In the genomic region with DNA sequence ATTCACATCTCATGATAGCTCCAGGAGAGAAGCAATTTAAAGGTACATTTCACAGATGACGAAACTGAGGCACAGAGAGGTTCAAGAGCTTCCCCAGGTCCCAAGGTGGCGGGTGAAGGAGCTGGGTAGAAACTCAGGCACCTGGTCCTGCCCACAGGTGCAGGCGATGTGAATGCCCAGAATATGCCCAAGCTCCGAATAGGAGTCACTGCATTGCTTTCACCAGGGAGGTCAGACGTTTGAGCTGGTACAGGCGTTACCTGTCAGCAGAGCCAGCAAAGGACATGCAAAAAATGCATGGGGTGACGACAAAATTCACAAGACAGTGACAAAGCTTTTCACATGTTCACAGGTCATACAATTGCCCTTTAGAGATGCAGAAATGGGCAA, we compare ENCODE assay signal across 25 cellular contexts.
DNase-seq lines count a peak whose midpoint lies in the region; TF ChIP-seq lines count a peak whose summit lies in the region.
"Had no signal": no experiment of that assay in that cellular context is flagged by ENCODE, and none has a peak within 500 bp of the region (broad histone marks: within the 10 kb centered on the region; RNA-seq: fewer than 3 reads in every experiment).

No MANE protein-coding gene starts in this region.

- no peak overlapping the region for H3K4me3 ChIP-seq in mammary epithelial cell (replicated peaks in 1 of 3; ENCODE audit: insufficient read depth in 1 of 3, low read depth in 2 of 3, low read length in 3 of 3)
- H3K4me3 ChIP-seq in ectodermal cell (ENCODE audit: insufficient read depth, low read depth, low read length): no peak overlapping the region
- no peak overlapping the region for H3K4me3 ChIP-seq in sigmoid colon
- no peak overlapping the region for H3K4me3 ChIP-seq in vagina
- H3K4me3 ChIP-seq: GM12878 had no signal

- BruUV-seq in MCF 10A (replicated peaks; lab: Mats Ljungman, UMichigan) (no TSS peak), mammary epithelial cell (replicated peaks; lab: Mats Ljungman, UMichigan) (no TSS peak)

- no peak overlapping the region for H3K27ac ChIP-seq in mammary epithelial cell (ENCODE audit: insufficient read depth, low read depth, low read length)
- peak overlapping the region; percentile 8 for H3K27ac ChIP-seq in ectodermal cell (ENCODE audit: insufficient read depth, low read depth, low read length, poor library complexity, severe bottlenecking)
- peak overlapping the region; percentile 74 to 82 (median 78) for H3K27ac ChIP-seq in sigmoid colon
- H3K27ac ChIP-seq in vagina: peak overlapping the region; percentile 84

- no peak for TF ChIP-seq EP300 in sigmoid colon (IDR thresholded peaks at IDR 0.05)

- in situ Hi-C loops in mammary epithelial cell (cut with MboI; ENCODE audit: low sequenced_read_pairs in 2 of 2): no loop called here

- peaks cover 2% of the 10 kb centered on the region for H3K4me1 Mint-ChIP-seq in MCF 10A (ENCODE audit: insufficient read depth, unreplicated experiment)

- H3K27me3 ChIP-seq in mammary epithelial cell (ENCODE audit: insufficient read depth, low read length) (no peaks in the 10 kb centered on the region), ectodermal cell (ENCODE audit: control insufficient read depth, insufficient read depth, low read length, poor library complexity, severe bottlenecking) (no peaks in the 10 kb centered on the region), sigmoid colon (no peaks in the 10 kb centered on the region), vagina (no peaks in the 10 kb centered on the region)
- H3K27me3 ChIP-seq: neutrophil had no signal

- no peak overlapping the region for H2AFZ ChIP-seq in mammary epithelial cell (ENCODE audit: low read depth, low read length)

- H3K9me3 ChIP-seq in mammary epithelial cell (replicated peaks; ENCODE audit: insufficient read depth, low read length) (no peaks in the 10 kb centered on the region), ectodermal cell (ENCODE audit: control insufficient read depth, low read length) (no peaks in the 10 kb centered on the region), sigmoid colon (no peaks in the 10 kb centered on the region), vagina (no peaks in the 10 kb centered on the region)
- H3K9me3 ChIP-seq: neutrophil had no signal

- no peak overlapping the region for H3K9ac ChIP-seq in mammary epithelial cell (ENCODE audit: insufficient read depth, low read length)

- H3K27ac Mint-ChIP-seq in MCF 10A (ENCODE audit: low read depth, unreplicated experiment): peak overlapping the region; percentile 32

- POLR2A ChIA-PET in MCF 10A (lab: Yijun Ruan, JAX): interaction anchor here (0.9 kb wide), 1 partner anchor 17 kb away, joined by 3 read pairs; no protein-coding TSS in a partner anchor

- intact Hi-C loops in MCF 10A (cut with micrococcal nuclease): no loop called here
- intact Hi-C loops in mammary epithelial cell (cut with micrococcal nuclease): no loop called here
- intact Hi-C loops in sigmoid colon (cut with DNase I): no loop called here
- intact Hi-C loops in vagina (cut with DNase I): no loop called here

- TF ChIP-seq CTCF in MCF 10A (IDR thresholded peaks at IDR 0.05; ENCODE audit: unreplicated experiment) (no peak), mammary epithelial cell (conservative IDR thresholded peaks at IDR 0.05 in 1 of 2, IDR thresholded peaks at IDR 0.05 in 1 of 2; ENCODE audit: extremely low read depth in 1 of 2, insufficient read depth in 1 of 2, low read depth in 1 of 2, low read length in 2 of 2) (no peak), sigmoid colon (IDR thresholded peaks at IDR 0.05) (no peak), vagina (IDR thresholded peaks at IDR 0.05) (no peak)

- dilution Hi-C loops in mammary epithelial cell (cut with HindIII; ENCODE audit: low sequenced_read_pairs): no loop called here

- no peaks in the 10 kb centered on the region for H3K9me3 Mint-ChIP-seq in MCF 10A (ENCODE audit: unreplicated experiment)

- no peak overlapping the region for H3K4me3 Mint-ChIP-seq in MCF 10A (ENCODE audit: unreplicated experiment)
- H3K4me3 Mint-ChIP-seq: effector memory CD8-positive, alpha-beta T cell had no signal

- H3K36me3 ChIP-seq in mammary epithelial cell (ENCODE audit: insufficient read depth, low read length) (no peaks in the 10 kb centered on the region), ectodermal cell (ENCODE audit: control insufficient read depth, insufficient read depth, low read length) (peaks cover 13% of the 10 kb centered on the region), sigmoid colon (peaks cover 31 to 85% (median 39%) of the 10 kb centered on the region in 4 donors), vagina (peaks cover 0 to 31% of the 10 kb centered on the region in 2 donors)

- no peak overlapping the region for H3K4me2 ChIP-seq in mammary epithelial cell (ENCODE audit: insufficient read depth, low read depth, low read length)

- H3K4me1 ChIP-seq in mammary epithelial cell (ENCODE audit: insufficient read depth, low read length): no peaks in the 10 kb centered on the region
- H3K4me1 ChIP-seq in ectodermal cell (ENCODE audit: control insufficient read depth, insufficient read depth, low read length): no peaks in the 10 kb centered on the region
- peaks cover 0 to 36% (median 29%) of the 10 kb centered on the region in 4 donors for H3K4me1 ChIP-seq in sigmoid colon
- peaks cover 28% of the 10 kb centered on the region for H3K4me1 ChIP-seq in vagina

- no peaks in the 10 kb centered on the region for H3K79me2 ChIP-seq in mammary epithelial cell (ENCODE audit: insufficient read depth, low read length)

- H3K36me3 Mint-ChIP-seq in MCF 10A (ENCODE audit: insufficient read depth, unreplicated experiment): peaks cover 23% of the 10 kb centered on the region

- H4K20me1 ChIP-seq in mammary epithelial cell (ENCODE audit: insufficient read depth, low read length): no peaks in the 10 kb centered on the region

- WGBS in mammary epithelial cell (ENCODE audit: low coverage, missing lambda C conversion rate): 87% methylated on average over 7 of the region's 7 CpGs
- WGBS in ectodermal cell, 2 experiments: 93 to 95% methylated on average over 7 of the region's 7 CpGs
- 95 to 96% methylated on average over 7 of the region's 7 CpGs for WGBS in sigmoid colon, 2 donors

- H3K27me3 Mint-ChIP-seq in MCF 10A (ENCODE audit: insufficient read depth, unreplicated experiment): no peaks in the 10 kb centered on the region
- H3K27me3 Mint-ChIP-seq: CD4-positive, CD25-positive, alpha-beta regulatory T cell; effector memory CD8-positive, alpha-beta T cell; naive B cell had no signal

- CTCF ChIA-PET in MCF 10A (lab: Yijun Ruan, JAX) (no interaction called here), mammary epithelial cell (lab: Charles Lee; ENCODE audit: low non-redundant PET) (no interaction called here)

- DNase-seq in MCF 10A (ENCODE audit: unreplicated experiment): no peak
- no peak for DNase-seq in mammary epithelial cell
- peak; percentile 20 for DNase-seq in sigmoid colon
- DNase-seq in vagina (ENCODE audit: extremely low spot score in 2 of 2): no peak
- DNase-seq in erythroblast (lab: John Stamatoyannopoulos, UW): no peak
- DNase-seq in COR-L47 (lab: John Stamatoyannopoulos, UW): no peak
- no peak for DNase-seq in NCI-H748 (lab: John Stamatoyannopoulos, UW; ENCODE audit: unreplicated experiment)
- DNase-seq: activated CD4-positive, alpha-beta T cell treated with anti-CD3 and anti-CD28 coated beads for 48 hours; AML-193; amniotic stem cell; CD4-positive, CD25-positive, alpha-beta regulatory T cell; DMS 273 treated with DMSO at 0.1 percent for 48 hours; effector memory CD8-positive, alpha-beta T cell; foreskin fibroblast; GOT3; midbrain; naive B cell; NCI-H1436; NCI-H345; NCI-H774; stimulated activated CD4-positive, alpha-beta T cell treated with anti-CD3 and anti-CD28 coated beads, Interleukin-4, amount 100 ng/mL, for 1 hour; T-helper 9 cell had no signal

- TF ChIP-seq POLR2A in sigmoid colon (IDR thresholded peaks at IDR 0.05) (no peak), vagina (IDR thresholded peaks at IDR 0.05) (no peak), erythroblast (IDR thresholded peaks at IDR 0.05; ENCODE audit: low read length) (no peak)
